In the genomic region with DNA sequence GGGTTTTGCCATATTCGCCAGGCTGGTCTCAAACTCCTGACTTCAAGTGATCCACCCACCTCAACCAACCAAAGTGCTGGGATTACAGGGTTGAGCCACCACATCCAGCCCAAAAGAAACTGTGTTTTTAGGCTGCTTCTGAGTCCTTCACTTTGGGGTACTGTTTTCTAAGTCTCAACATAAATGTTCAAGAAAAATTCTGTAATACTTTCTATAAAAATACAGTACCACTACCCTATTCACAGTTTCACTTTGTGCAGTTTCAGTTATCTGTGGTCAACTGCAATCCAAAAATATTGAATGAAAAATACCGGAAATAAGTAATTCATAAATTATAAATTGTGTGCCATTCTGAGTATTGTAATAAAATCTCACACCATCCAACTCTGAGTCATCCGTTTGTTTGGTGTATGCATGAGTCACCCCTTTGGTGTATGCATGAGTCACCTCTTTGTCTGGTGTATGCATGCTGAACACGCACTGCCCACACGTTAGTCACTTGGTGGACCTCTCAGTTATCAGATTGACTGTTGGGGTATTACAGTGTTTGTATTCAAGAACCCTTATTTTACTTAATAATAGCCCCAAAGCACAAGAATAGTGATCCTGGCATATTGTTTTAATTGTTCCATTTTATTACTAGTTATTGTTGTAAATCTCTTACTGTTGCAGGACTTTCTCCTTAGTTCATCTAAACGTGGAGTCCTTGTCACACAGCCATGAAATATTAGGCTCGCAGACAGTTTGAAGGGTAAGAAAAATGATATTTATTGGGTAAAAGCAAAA, we compare ENCODE assay signal across 9 cellular contexts.
DNase-seq lines count a peak whose midpoint lies in the region; ATAC-seq and TF ChIP-seq lines count a peak whose summit lies in the region.
"Had no signal": no experiment of that assay in that cellular context is flagged by ENCODE, and none has a peak within 500 bp of the region (broad histone marks: within the 10 kb centered on the region; RNA-seq: fewer than 3 reads in every experiment).

No MANE protein-coding gene starts in this region.

- H3K4me3 Mint-ChIP-seq in MCF 10A (ENCODE audit: unreplicated experiment), result no peak overlapping the region

- TF ChIP-seq CTCF in MCF 10A (IDR thresholded peaks at IDR 0.05; ENCODE audit: unreplicated experiment) (no peak), breast epithelium (IDR thresholded peaks at IDR 0.05) (no peak), SU-DHL-6 (IDR thresholded peaks at IDR 0.05; ENCODE audit: insufficient read depth, low read length, poor library complexity, severe bottlenecking) (no peak)

- no peaks in the 10 kb centered on the region for H3K36me3 Mint-ChIP-seq in MCF 10A (ENCODE audit: insufficient read depth, unreplicated experiment)

- H3K9me3 Mint-ChIP-seq in MCF 10A (ENCODE audit: unreplicated experiment), result peaks cover 9% of the 10 kb centered on the region

- no peak overlapping the region for H3K4me2 ChIP-seq in SU-DHL-6 (ENCODE audit: low read depth, low read length, poor library complexity, severe bottlenecking)

- H3K27me3 Mint-ChIP-seq in MCF 10A (ENCODE audit: insufficient read depth, unreplicated experiment), result no peaks in the 10 kb centered on the region

- H3K27me3 ChIP-seq in breast epithelium (no peaks in the 10 kb centered on the region), SU-DHL-6 (ENCODE audit: low read length) (no peaks in the 10 kb centered on the region)

- H3K79me2 ChIP-seq in SU-DHL-6 (ENCODE audit: insufficient read depth, low read length), result no peaks in the 10 kb centered on the region

- no peaks in the 10 kb centered on the region for H4K20me1 ChIP-seq in SU-DHL-6 (ENCODE audit: low read depth, low read length)

- intact Hi-C loops in MCF 10A (cut with micrococcal nuclease), result no loop called here
- intact Hi-C loops in breast epithelium (cut with DNase I; ENCODE audit: low total_unique reads), result no loop called here

- peak; percentile 85 for ATAC-seq in HG03575 (IDR thresholded peaks at IDR 0.05; ENCODE audit: extremely low read depth, insufficient number of reproducible peaks, low FRiP score, unreplicated experiment)
- no peak for ATAC-seq in HG02852 (IDR thresholded peaks at IDR 0.05; ENCODE audit: unreplicated experiment)
- ATAC-seq in HG02938 (IDR thresholded peaks at IDR 0.05; ENCODE audit: unreplicated experiment), result no peak
- no peak for ATAC-seq in GM18505 (IDR thresholded peaks at IDR 0.05; ENCODE audit: unreplicated experiment)

- H2AFZ ChIP-seq in SU-DHL-6 (ENCODE audit: low read depth, low read length, severe bottlenecking), result peak overlapping the region; percentile 62

- no TSS peak for BruUV-seq in MCF 10A (replicated peaks; lab: Mats Ljungman, UMichigan)

- H3K36me3 ChIP-seq in breast epithelium, result no peaks in the 10 kb centered on the region
- no peaks in the 10 kb centered on the region for H3K36me3 ChIP-seq in SU-DHL-6 (ENCODE audit: low read length)

- H3K27ac Mint-ChIP-seq in MCF 10A (ENCODE audit: low read depth, unreplicated experiment), result peak overlapping the region; percentile 84

- H3F3A ChIP-seq in SU-DHL-6 (ENCODE audit: insufficient read depth), result no peaks in the 10 kb centered on the region

- H3K27ac ChIP-seq in breast epithelium (no peak overlapping the region), SU-DHL-6 (ENCODE audit: low read depth, low read length) (no peak overlapping the region)
- H3K27ac ChIP-seq: skin epidermis had no signal

- H3K4me3 ChIP-seq in breast epithelium, result no peak overlapping the region
- H3K4me3 ChIP-seq in SU-DHL-6 (ENCODE audit: insufficient read depth, low read length, poor library complexity, severe bottlenecking), result no peak overlapping the region
- H3K4me3 ChIP-seq: skin epidermis had no signal

- CTCF ChIA-PET in MCF 10A (lab: Yijun Ruan, JAX), result no interaction called here

- peaks cover 12% of the 10 kb centered on the region for H3K4me1 Mint-ChIP-seq in MCF 10A (ENCODE audit: insufficient read depth, unreplicated experiment)

- no peak for TF ChIP-seq POLR2A in breast epithelium (IDR thresholded peaks at IDR 0.05)
- TF ChIP-seq POLR2A in GM18505 (IDR thresholded peaks at IDR 0.05; ENCODE audit: borderline replicate concordance, extremely low read depth, insufficient read depth, insufficient read length), result no peak

- H3K4me1 ChIP-seq in breast epithelium, result no peaks in the 10 kb centered on the region

- no peak overlapping the region for H3K9ac ChIP-seq in SU-DHL-6 (ENCODE audit: low read length)

- POLR2A ChIA-PET in MCF 10A (lab: Yijun Ruan, JAX), result no interaction called here

- no peaks in the 10 kb centered on the region for H3K9me3 ChIP-seq in breast epithelium
- no peaks in the 10 kb centered on the region for H3K9me3 ChIP-seq in SU-DHL-6 (ENCODE audit: insufficient read depth, low read length)

- DNase-seq in MCF 10A (ENCODE audit: unreplicated experiment), result peak; percentile 97
- no peak for DNase-seq in breast epithelium (ENCODE audit: low spot score in 2 of 2)
- DNase-seq in inferior parietal cortex (ENCODE audit: extremely low spot score), result peak; percentile 42

- no peaks in the 10 kb centered on the region for H3K9me2 ChIP-seq in SU-DHL-6 (replicated peaks; ENCODE audit: insufficient read depth, low read length)

Comparison
In these comparisons a context has a peak if more than half of its experiments do, and no peak if none do; other contexts are left out.
1. DNase-seq: peak in MCF 10A (single experiment) and inferior parietal cortex (single experiment); none in breast epithelium (0 of 2).